Comparison of ENCODE assay signal across 32 cellular contexts in genomic region chr4:92677805-92678204, GRCh38.
"Had no signal": no experiment of that assay in that cellular context is flagged by ENCODE, and none has a peak within 500 bp of the region (broad histone marks: within the 10 kb centered on the region; RNA-seq: fewer than 3 reads in every experiment).

No MANE protein-coding gene starts in this region.

- H3K4me1 ChIP-seq: adrenal gland, ascending aorta, body of pancreas, breast epithelium had no signal

- H3K36me3 ChIP-seq: adrenal gland, ascending aorta, brain microvascular endothelial cell, breast epithelium, cardiac muscle cell had no signal

- ATAC-seq: activated naive CD4-positive, alpha-beta T cell treated with anti-CD3 and anti-CD28 coated beads, Interleukin-2, amount 50 U/mL, for 72 hours; activated naive CD8-positive, alpha-beta T cell treated with anti-CD3 and anti-CD28 coated beads, Interleukin-2, amount 50 U/mL, for 24 hours; activated T-cell treated with anti-CD3 and anti-CD28 coated beads, Interleukin-2, amount 50 U/mL, for 4 hours; activated T-cell treated with anti-CD3 and anti-CD28 coated beads, Interleukin-2, amount 50 U/mL, for 72 hours; activated T-helper 17 cell treated with anti-CD3 and anti-CD28 coated beads, Interleukin-2, amount 50 U/mL, for 72 hours; body of pancreas had no signal

- H3K27me3 ChIP-seq: adrenal gland, ascending aorta, body of pancreas, brain microvascular endothelial cell, breast epithelium, cardiac muscle cell had no signal

- DNase-seq: activated effector memory CD4-positive, alpha-beta T cell treated with anti-CD3 and anti-CD28 coated beads, Interleukin-2, amount 50 U/mL, for 16 hours; activated effector memory CD4-positive, alpha-beta T cell treated with Interleukin-2 at 50 U/mL for 16 hours; activated gamma-delta T cell; activated gamma-delta T cell treated with Interleukin-2 at 50 U/mL for 16 hours; activated naive CD4-positive, alpha-beta T cell; activated naive CD4-positive, alpha-beta T cell treated with anti-CD3 and anti-CD28 coated beads for 36 hours; activated naive CD4-positive, alpha-beta T cell treated with anti-CD3 and anti-CD28 coated beads, Interleukin-2, amount 10 ng/mL, durations not matched to agents 7 days and 5 days; activated naive CD4-positive, alpha-beta T cell treated with anti-CD3 and anti-CD28 coated beads, Interleukin-2, amount 50 U/mL, for 16 hours; activated naive CD4-positive, alpha-beta T cell treated with Interleukin-2 at 50 U/mL for 16 hours; activated naive CD8-positive, alpha-beta T cell treated with anti-CD3 and anti-CD28 coated beads for 36 hours; activated naive CD8-positive, alpha-beta T cell treated with anti-CD3 and anti-CD28 coated beads, Interleukin-2, amount 10 ng/mL, durations not matched to agents 7 days and 5 days; activated naive CD8-positive, alpha-beta T cell treated with anti-CD3 and anti-CD28 coated beads, Interleukin-2, amount 50 U/mL, for 24 hours; activated T-cell treated with anti-CD3 and anti-CD28 coated beads, Interleukin-2, amount 50 U/mL, for 1 hour; activated T-cell treated with anti-CD3 and anti-CD28 coated beads, Interleukin-2, amount 50 U/mL, for 24 hours; activated T-cell treated with anti-CD3 and anti-CD28 coated beads, Interleukin-2, amount 50 U/mL, for 4 hours; activated T-cell treated with anti-CD3 and anti-CD28 coated beads, Interleukin-2, amount 50 U/mL, for 48 hours; activated T-cell treated with anti-CD3 and anti-CD28 coated beads, Interleukin-2, amount 50 U/mL, for 72 hours; adrenal gland; amniotic stem cell; amygdala; anterior cingulate cortex; aorta; body of pancreas; brain microvascular endothelial cell; caudate nucleus; central memory CD4-positive, alpha-beta T cell; cerebellar nuclear complex had no signal

- H3K27ac ChIP-seq: adrenal gland, ascending aorta, body of pancreas, brain microvascular endothelial cell, breast epithelium, cardiac muscle cell had no signal

- H3K9me3 ChIP-seq: adrenal gland, ascending aorta, body of pancreas, breast epithelium had no signal

- H3K4me3 ChIP-seq: adrenal gland, ascending aorta, body of pancreas, breast epithelium, cardiac muscle cell had no signal
